Comparison of ENCODE assay signal across 8 cellular contexts in the genomic region with DNA sequence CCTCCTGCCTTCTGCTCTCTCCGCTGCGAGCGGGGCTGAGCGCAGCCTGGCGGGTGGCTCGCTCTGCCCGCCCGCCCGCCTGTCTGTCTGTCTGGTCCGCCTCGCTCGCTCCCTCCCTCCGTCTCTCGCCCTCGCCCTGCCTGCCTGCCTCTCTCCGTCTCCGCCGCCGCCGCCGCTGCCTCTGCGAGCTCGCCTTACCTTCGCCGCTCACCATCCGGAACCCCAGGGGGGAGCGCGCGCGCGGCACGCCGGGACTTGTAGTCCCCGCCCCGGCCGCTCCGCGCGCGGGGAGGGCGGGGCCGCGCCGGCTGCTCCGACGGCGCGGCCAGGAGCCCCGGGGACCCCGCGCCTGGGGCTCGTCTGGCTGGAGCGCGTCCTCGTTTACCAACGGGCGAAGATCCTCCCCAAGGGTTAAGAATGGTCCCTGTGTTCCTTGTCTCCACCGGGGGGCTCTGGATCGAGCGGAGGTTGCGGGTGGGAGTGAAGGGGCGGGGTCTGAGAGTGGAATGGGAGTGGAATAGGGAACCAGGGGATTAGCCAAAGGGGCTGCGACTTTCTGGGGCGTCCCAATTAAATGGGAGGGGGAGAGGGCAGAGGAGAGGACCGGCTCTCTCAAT. TPM values are rescaled to one million over a fixed set of nuclear protein-coding genes. Genes with fewer than 3 reads are reported as not detected.
DNase-seq lines count a peak whose midpoint lies in the region; ATAC-seq and TF ChIP-seq lines count a peak whose summit lies in the region.

A gene with protein sequence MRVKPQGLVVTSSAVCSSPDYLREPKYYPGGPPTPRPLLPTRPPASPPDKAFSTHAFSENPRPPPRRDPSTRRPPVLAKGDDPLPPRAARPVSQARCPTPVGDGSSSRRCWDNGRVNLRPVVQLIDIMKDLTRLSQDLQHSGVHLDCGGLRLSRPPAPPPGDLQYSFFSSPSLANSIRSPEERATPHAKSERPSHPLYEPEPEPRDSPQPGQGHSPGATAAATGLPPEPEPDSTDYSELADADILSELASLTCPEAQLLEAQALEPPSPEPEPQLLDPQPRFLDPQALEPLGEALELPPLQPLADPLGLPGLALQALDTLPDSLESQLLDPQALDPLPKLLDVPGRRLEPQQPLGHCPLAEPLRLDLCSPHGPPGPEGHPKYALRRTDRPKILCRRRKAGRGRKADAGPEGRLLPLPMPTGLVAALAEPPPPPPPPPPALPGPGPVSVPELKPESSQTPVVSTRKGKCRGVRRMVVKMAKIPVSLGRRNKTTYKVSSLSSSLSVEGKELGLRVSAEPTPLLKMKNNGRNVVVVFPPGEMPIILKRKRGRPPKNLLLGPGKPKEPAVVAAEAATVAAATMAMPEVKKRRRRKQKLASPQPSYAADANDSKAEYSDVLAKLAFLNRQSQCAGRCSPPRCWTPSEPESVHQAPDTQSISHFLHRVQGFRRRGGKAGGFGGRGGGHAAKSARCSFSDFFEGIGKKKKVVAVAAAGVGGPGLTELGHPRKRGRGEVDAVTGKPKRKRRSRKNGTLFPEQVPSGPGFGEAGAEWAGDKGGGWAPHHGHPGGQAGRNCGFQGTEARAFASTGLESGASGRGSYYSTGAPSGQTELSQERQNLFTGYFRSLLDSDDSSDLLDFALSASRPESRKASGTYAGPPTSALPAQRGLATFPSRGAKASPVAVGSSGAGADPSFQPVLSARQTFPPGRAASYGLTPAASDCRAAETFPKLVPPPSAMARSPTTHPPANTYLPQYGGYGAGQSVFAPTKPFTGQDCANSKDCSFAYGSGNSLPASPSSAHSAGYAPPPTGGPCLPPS (N-terminal part only) (minus strand): TSS at position 183 of the 617 bp plus-strand sequence. CDS start 52,029 bp downstream, outside the sequence.

- no peaks in the 10 kb centered on the region for H3K9me3 ChIP-seq in CD4-positive, alpha-beta T cell (ENCODE audit: control insufficient read depth, low read length)

- peaks cover 8% of the 10 kb centered on the region for H3K36me3 Mint-ChIP-seq in CD4-positive, alpha-beta T cell (ENCODE audit: low read depth)
- H3K36me3 Mint-ChIP-seq in nephron (ENCODE audit: low read depth), result no peaks in the 10 kb centered on the region

- POLR2A ChIA-PET in CD4-positive, alpha-beta T cell (lab: Charles Lee), result interaction anchor here (0.6 to 6.1 kb wide), 16 partner anchors 10 to 247 kb away, joined by 3 to 51 read pairs (median 5); a partner anchor contains a TSS

- H3K9me3 Mint-ChIP-seq in CD4-positive, alpha-beta T cell, result no peaks in the 10 kb centered on the region
- no peaks in the 10 kb centered on the region for H3K9me3 Mint-ChIP-seq in nephron

- TF ChIP-seq CTCF in CD4-positive, alpha-beta T cell (IDR thresholded peaks at IDR 0.05), result no peak
- TF ChIP-seq CTCF in fibroblast of the aortic adventitia (IDR thresholded peaks at IDR 0.05; ENCODE audit: insufficient read depth, low read length) (no peak), nephron (IDR thresholded peaks at IDR 0.05; ENCODE audit: unreplicated experiment in 3 of 3) (no peak)

- CTCF ChIA-PET in CD4-positive, alpha-beta T cell (lab: Charles Lee), result interaction anchor here (0.6 to 11.0 kb wide), 9 partner anchors 31 to 303 kb away, joined by 3 to 72 read pairs (median 5); a partner anchor contains a TSS

- peak; percentile 84 for ATAC-seq in CD4-positive, alpha-beta T cell (ENCODE audit: poor library complexity)
- ATAC-seq in GM21528 (IDR thresholded peaks at IDR 0.05; ENCODE audit: low FRiP score, unreplicated experiment), result peak; percentile 40

- intact Hi-C loops in CD4-positive, alpha-beta T cell (cut with DNase I, micrococcal nuclease), result loop anchor here (1.0 to 2.0 kb wide), 4 partner anchors 36 to 201 kb away; no protein-coding TSS in a partner anchor

- peaks cover 54% of the 10 kb centered on the region for H3K4me1 Mint-ChIP-seq in CD4-positive, alpha-beta T cell (ENCODE audit: low read depth)
- H3K4me1 Mint-ChIP-seq in nephron, result peaks cover 49% of the 10 kb centered on the region

- peak; percentile 86 to 94 (median 90) for DNase-seq in CD4-positive, alpha-beta T cell
- DNase-seq in LoVo (ENCODE audit: low spot score) (peak; percentile 86), SIG-M5 (lab: John Stamatoyannopoulos, UW) (peak; percentile 26), fibroblast of the aortic adventitia (ENCODE audit: low read depth) (peak; percentile 84)
- peak; percentile 85 for DNase-seq in activated effector memory CD4-positive, alpha-beta T cell treated with Interleukin-2 at 50 U/mL for 16 hours
- DNase-seq in stimulated activated naive CD4-positive, alpha-beta T cell (lab: John Stamatoyannopoulos, UW), result peak; percentile 78 to 89 (median 88)

- peak within 1 kb of the TSS; percentile 87 for H3K27ac Mint-ChIP-seq in CD4-positive, alpha-beta T cell
- peak within 1 kb of the TSS in 2 of 3 experiments; percentile 95 to 97 for H3K27ac Mint-ChIP-seq in nephron

- no peaks in the 10 kb centered on the region for H3K27me3 ChIP-seq in CD4-positive, alpha-beta T cell (ENCODE audit: control insufficient read depth, insufficient read depth, low read length)

- peak within 1 kb of the TSS; percentile 99 for H3K4me3 Mint-ChIP-seq in CD4-positive, alpha-beta T cell
- H3K4me3 Mint-ChIP-seq in nephron, result peak within 1 kb of the TSS; percentile 89 to 97 (median 96)

- H3K4me3 ChIP-seq in fibroblast of the aortic adventitia (ENCODE audit: low read depth, low read length), result peak within 1 kb of the TSS; percentile 96

- no peaks in the 10 kb centered on the region for H3K27me3 Mint-ChIP-seq in CD4-positive, alpha-beta T cell
- no peaks in the 10 kb centered on the region for H3K27me3 Mint-ChIP-seq in nephron (ENCODE audit: low read depth)

- peak within 1 kb of the TSS; percentile 67 for H3K27ac ChIP-seq in CD4-positive, alpha-beta T cell (ENCODE audit: low read depth, low read length)

RNA-seq across cellular contexts. Expression of the gene that starts here (rescaled TPM):
- 10 to 100 TPM; 20.8 to 22.9 TPM for total RNA-seq in CD4-positive, alpha-beta T cell
- 14.6 and 19.1 TPM in 2 replicates for total RNA-seq in fibroblast of the aortic adventitia (ENCODE audit: low replicate concordance)

Comparison
In these comparisons a context has a peak if more than half of its experiments do, and no peak if none do; other contexts are left out.
1. Peak in every context shown above with its lines: DNase-seq, ATAC-seq, H3K4me3 ChIP-seq and H3K27ac ChIP-seq.
2. DNase-seq: peak in every context shown above with its lines; median percentile 90 in CD4-positive, alpha-beta T cell; 88 in stimulated activated naive CD4-positive, alpha-beta T cell; 86 in LoVo; 85 in activated effector memory CD4-positive, alpha-beta T cell treated with Interleukin-2 at 50 U/mL for 16 hours; 84 in fibroblast of the aortic adventitia; 26 in SIG-M5.